29 cellular contexts compared by ENCODE assay signal in the genomic region with DNA sequence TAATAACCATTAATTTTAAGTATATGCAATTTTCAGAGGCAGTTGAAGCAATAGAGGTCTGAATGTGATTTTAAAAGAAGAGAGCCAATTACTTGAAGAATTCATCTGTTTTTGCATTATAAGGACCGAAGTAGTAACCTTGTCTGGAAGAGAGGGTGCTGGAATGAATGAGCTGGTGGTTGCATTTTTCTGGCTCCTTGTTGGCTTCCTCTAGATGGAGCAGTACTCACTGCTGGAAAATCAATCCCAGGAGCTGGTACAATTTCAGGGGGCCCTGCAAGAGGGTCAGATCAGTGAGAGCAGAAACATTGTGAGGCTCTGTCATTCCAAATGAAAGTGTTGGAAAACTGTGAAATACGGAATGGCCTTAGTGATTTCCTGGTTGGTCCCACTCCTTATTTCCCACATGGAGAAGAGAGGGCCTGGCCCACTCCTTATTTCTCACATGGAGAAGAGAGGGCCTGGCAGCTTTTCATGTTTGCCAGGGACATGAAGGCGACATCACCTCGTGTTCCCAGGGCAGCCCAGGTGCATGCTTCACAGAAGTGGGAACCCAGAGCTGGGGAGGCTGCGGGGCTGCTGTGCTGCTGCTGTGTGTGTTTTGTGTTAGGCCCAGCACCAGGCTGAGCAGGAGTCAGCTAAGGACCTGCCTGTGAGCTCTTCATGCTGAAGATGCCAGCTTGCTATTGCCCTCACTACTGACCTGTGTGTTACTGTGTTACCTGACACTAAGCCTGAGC.
"Had no signal": no experiment of that assay in that cellular context is flagged by ENCODE, and none has a peak within 500 bp of the region (broad histone marks: within the 10 kb centered on the region; RNA-seq: fewer than 3 reads in every experiment).

No MANE protein-coding gene starts in this region.

- H3K27me3 ChIP-seq: neutrophil, sigmoid colon, suprapubic skin, tibial nerve had no signal

- H3K4me1 Mint-ChIP-seq: central memory CD8-positive, alpha-beta T cell had no signal

- H3K9me3 Mint-ChIP-seq: central memory CD8-positive, alpha-beta T cell; effector memory CD8-positive, alpha-beta T cell had no signal

- H3K4me3 Mint-ChIP-seq: activated T-cell treated with anti-CD3 and anti-CD28 coated beads, Interleukin-2, amount 50 U/mL, for 72 hours; central memory CD8-positive, alpha-beta T cell; effector memory CD8-positive, alpha-beta T cell; natural killer cell treated with Interleukin-12 subunit alpha and Interleukin-12 subunit beta and Interleukin-15 and Interleukin-18, amount 100 ng/mL, for 72 hours; stimulated activated naive B cell treated with anti-CD40 and anti-IgM and Interleukin-4, amounts not matched to agents 10 μg/mL and 1 μg/mL and 100 μg/mL, for 72 hours; T-helper 2 cell treated with Interferon-gamma antibody and Interleukin-4, amounts not matched to agents 5 μg/mL and 100 μg/mL, for 36 hours had no signal

- H3K4me3 ChIP-seq: dorsolateral prefrontal cortex, gastroesophageal sphincter, mucosa of descending colon, prostate gland, sigmoid colon, suprapubic skin, tibial nerve had no signal

- FAIRE-seq: bronchial epithelial cell, colon, endothelial cell of umbilical vein, keratinocyte, small intestine had no signal

- H3K27ac Mint-ChIP-seq: activated naive CD4-positive, alpha-beta T cell treated with anti-CD3 and anti-CD28 coated beads, Interleukin-2, amount 50 U/mL, for 72 hours; activated T-cell treated with anti-CD3 and anti-CD28 coated beads, Interleukin-2, amount 50 U/mL, for 72 hours; effector memory CD8-positive, alpha-beta T cell; natural killer cell treated with Interleukin-12 subunit alpha and Interleukin-12 subunit beta and Interleukin-15 and Interleukin-18, amount 100 ng/mL, for 72 hours; stimulated activated naive B cell treated with anti-CD40 and anti-IgM and Interleukin-4, amounts not matched to agents 10 μg/mL and 1 μg/mL and 100 μg/mL, for 72 hours; T-helper 2 cell treated with Interferon-gamma antibody and Interleukin-4, amounts not matched to agents 5 μg/mL and 100 μg/mL, for 36 hours had no signal

- H3K27ac ChIP-seq: dorsolateral prefrontal cortex, gastroesophageal sphincter, neutrophil, prostate gland, sigmoid colon, suprapubic skin, tibial nerve had no signal

- H3K36me3 ChIP-seq: gastroesophageal sphincter, neutrophil, prostate gland, sigmoid colon, suprapubic skin, tibial nerve had no signal

- DNase-seq: activated CD4-positive, alpha-beta T cell treated with anti-CD3 and anti-CD28 coated beads for 4 hours; activated CD4-positive, alpha-beta T cell treated with anti-CD3 and anti-CD28 coated beads, Interleukin-2, amount 50 U/mL, for 4 hours; activated naive CD4-positive, alpha-beta T cell; activated T-cell treated with anti-CD3 and anti-CD28 coated beads for 4 hours; activated T-cell treated with anti-CD3 and anti-CD28 coated beads, Interleukin-2, amount 50 U/mL, for 72 hours; dorsolateral prefrontal cortex; effector memory CD8-positive, alpha-beta T cell; hippocampal formation; left cardiac atrium; left ventricle myocardium superior; mucosa of descending colon; retina; sigmoid colon; small intestine; stimulated activated CD4-positive, alpha-beta T cell treated with anti-CD3 and anti-CD28 coated beads, Interleukin-4, amount 100 ng/mL, for 24 hours; stimulated activated naive B cell treated with anti-CD40 and anti-IgM and Interleukin-4, amounts not matched to agents 10 μg/mL and 1 μg/mL and 100 μg/mL, for 72 hours had no signal

- H3K36me3 Mint-ChIP-seq: natural killer cell treated with Interleukin-12 subunit alpha and Interleukin-12 subunit beta and Interleukin-15 and Interleukin-18, amount 100 ng/mL, for 72 hours had no signal

- ATAC-seq: activated naive CD4-positive, alpha-beta T cell treated with anti-CD3 and anti-CD28 coated beads, Interleukin-2, amount 50 U/mL, for 72 hours; activated T-cell treated with anti-CD3 and anti-CD28 coated beads, Interleukin-2, amount 50 U/mL, for 72 hours; effector memory CD8-positive, alpha-beta T cell; gastroesophageal sphincter; left cardiac atrium; left ventricle myocardium superior; mucosa of descending colon; stimulated activated naive B cell treated with anti-CD40 and anti-IgM and Interleukin-4, amounts not matched to agents 10 μg/mL and 1 μg/mL and 100 μg/mL, for 72 hours had no signal

- H3K4me1 ChIP-seq: gastroesophageal sphincter, prostate gland, sigmoid colon, suprapubic skin had no signal

- H3K9me3 ChIP-seq: gastroesophageal sphincter, mucosa of descending colon, neutrophil, prostate gland, sigmoid colon, suprapubic skin, tibial nerve had no signal
